ENCODE assay signal across 20 cellular contexts in genomic region chr6:124530926-124531325, GRCh38.
A peak's percentile ranks its signal among the peaks of the same experiment; 100 is the strongest.
DNase-seq lines count a peak whose midpoint lies in the region; ATAC-seq and TF ChIP-seq lines count a peak whose summit lies in the region.
"Had no signal": no experiment of that assay in that cellular context is flagged by ENCODE, and none has a peak within 500 bp of the region (broad histone marks: within the 10 kb centered on the region; RNA-seq: fewer than 3 reads in every experiment).

No MANE protein-coding gene starts in this region.

- no peak overlapping the region for H2AK5ac ChIP-seq in trophoblast cell (ENCODE audit: low read length)

- no peak overlapping the region for H3K27ac ChIP-seq in trophoblast cell (ENCODE audit: low read depth, low read length)
- H3K27ac ChIP-seq: HL-60, Peyer's patch, SK-N-MC had no signal

- peak; percentile 12 for DNase-seq in LHCN-M2 (ENCODE audit: low read depth)
- peak; percentile 83 for DNase-seq in NOMO-1 treated with DMSO at 0.1 percent for 48 hours (lab: John Stamatoyannopoulos, UW; ENCODE audit: unreplicated experiment)
- DNase-seq in choroid plexus epithelial cell (ENCODE audit: low read depth): peak; percentile 17
- DNase-seq in trophoblast cell: peak; percentile 63 to 72
- DNase-seq in NCI-H1048 (lab: John Stamatoyannopoulos, UW): no peak
- no peak for DNase-seq in MG63
- DNase-seq: CD4-positive, CD25-positive, alpha-beta regulatory T cell; DMS53; NCI-H1417; NCI-H1694; NCI-H2029 treated with DMSO at 0.1 percent for 48 hours; NCI-H2227 treated with DMSO at 0.1 percent for 48 hours; NCI-H510A treated with DMSO at 0.1 percent for 48 hours; NCI-H748 treated with DMSO at 0.1 percent for 48 hours; Peyer's patch; SIG-M5 had no signal

- H3K79me1 ChIP-seq in trophoblast cell (ENCODE audit: low read length): no peaks in the 10 kb centered on the region

- H3K27me3 ChIP-seq in trophoblast cell (ENCODE audit: insufficient read depth, low read length) (no peaks in the 10 kb centered on the region), MG63 (no peaks in the 10 kb centered on the region)
- H3K27me3 ChIP-seq: Peyer's patch had no signal

- H3K9ac ChIP-seq in trophoblast cell (ENCODE audit: low read length): no peak overlapping the region

- no peak for TF ChIP-seq CTCF in choroid plexus epithelial cell (conservative IDR thresholded peaks at IDR 0.05; ENCODE audit: low read depth, low read length)

- no peaks in the 10 kb centered on the region for H3K36me3 ChIP-seq in trophoblast cell (ENCODE audit: control insufficient read depth in 1 of 2, insufficient read depth in 2 of 2, low read length in 2 of 2)
- no peaks in the 10 kb centered on the region for H3K36me3 ChIP-seq in MG63
- H3K36me3 ChIP-seq: Peyer's patch had no signal

- H4K12ac ChIP-seq in trophoblast cell (ENCODE audit: low read depth, low read length): no peak overlapping the region

- no peak overlapping the region for H2AFZ ChIP-seq in trophoblast cell (ENCODE audit: insufficient read depth, low read length, poor library complexity)

- H3K4me3 ChIP-seq in choroid plexus epithelial cell (ENCODE audit: low read depth, low read length) (no peak overlapping the region), trophoblast cell (ENCODE audit: low read depth, low read length) (no peak overlapping the region), MG63 (no peak overlapping the region)
- H3K4me3 ChIP-seq: Peyer's patch, SK-N-MC had no signal

- no peak overlapping the region for H2BK5ac ChIP-seq in trophoblast cell (ENCODE audit: low read depth, low read length, poor library complexity)

- no CpG with 5 or more reads among the region's 1 CpG for WGBS in trophoblast cell (ENCODE audit: extremely low coverage, insufficient coverage, insufficient read length)

- H3K79me2 ChIP-seq in trophoblast cell (ENCODE audit: control insufficient read depth, insufficient read depth, low read length, poor library complexity): no peaks in the 10 kb centered on the region

- no peak overlapping the region for H4K91ac ChIP-seq in trophoblast cell (ENCODE audit: low read depth, low read length)

- TF ChIP-seq POLR2A in GM18505 (IDR thresholded peaks at IDR 0.05; ENCODE audit: borderline replicate concordance, extremely low read depth, insufficient read depth, insufficient read length): no peak

- H3K23ac ChIP-seq in trophoblast cell (ENCODE audit: low read length): no peak overlapping the region

- H2BK12ac ChIP-seq in trophoblast cell (ENCODE audit: low read length): no peak overlapping the region

- no peak overlapping the region for H2BK120ac ChIP-seq in trophoblast cell (ENCODE audit: insufficient read depth, low read length, poor library complexity)

- H3K9me3 ChIP-seq in trophoblast cell (ENCODE audit: insufficient read depth, low read depth, low read length) (no peaks in the 10 kb centered on the region), MG63 (no peaks in the 10 kb centered on the region)
- H3K9me3 ChIP-seq: Peyer's patch had no signal

- no peak overlapping the region for H4K8ac ChIP-seq in trophoblast cell (ENCODE audit: low read depth, low read length)

- H3K14ac ChIP-seq in trophoblast cell (ENCODE audit: low read length): no peak overlapping the region

- no peak overlapping the region for H3K18ac ChIP-seq in trophoblast cell (ENCODE audit: low read length)

- peaks cover 0 to 2% of the 10 kb centered on the region in 2 experiments for H3K4me1 ChIP-seq in trophoblast cell (ENCODE audit: control insufficient read depth in 1 of 2, insufficient read depth in 2 of 2, low read length in 2 of 2)
- H3K4me1 ChIP-seq: Peyer's patch had no signal

- H3K4me2 ChIP-seq in trophoblast cell (ENCODE audit: low read length): no peak overlapping the region

- no peak for ATAC-seq in GM18505 (IDR thresholded peaks at IDR 0.05; ENCODE audit: unreplicated experiment)
- ATAC-seq: HCT116 had no signal

- no peak overlapping the region for H3K4ac ChIP-seq in trophoblast cell (ENCODE audit: low read depth, low read length)

Comparison
In these comparisons a context has a peak if more than half of its experiments do, and no peak if none do; other contexts are left out.
1. DNase-seq: peak in LHCN-M2 (single experiment), NOMO-1 treated with DMSO at 0.1 percent for 48 hours (single experiment), choroid plexus epithelial cell (single experiment) and trophoblast cell (2 of 2); none in NCI-H1048 (single experiment) and MG63 (single experiment).